ENCODE assay signal across 11 cellular contexts in genomic region chr14:38197001-38197760, GRCh38. TPM values are rescaled to one million over a fixed set of nuclear protein-coding genes. Genes with fewer than 3 reads are reported as not detected.
A peak's percentile ranks its signal among the peaks of the same experiment; 100 is the strongest.
DNase-seq lines count a peak whose midpoint lies in the region; ATAC-seq and TF ChIP-seq lines count a peak whose summit lies in the region.
"Had no signal": no experiment of that assay in that cellular context is flagged by ENCODE, and none has a peak within 500 bp of the region (broad histone marks: within the 10 kb centered on the region; RNA-seq: fewer than 3 reads in every experiment).

No MANE protein-coding gene starts in this region.

- H3K9me3 ChIP-seq in BE2C: no peaks in the 10 kb centered on the region
- H3K9me3 ChIP-seq in lower lobe of right lung: no peaks in the 10 kb centered on the region

- intact Hi-C loops in MCF 10A (cut with micrococcal nuclease): loop anchor here (1.0 kb wide), 2 partner anchors 211 to 294 kb away; no protein-coding TSS in a partner anchor
- intact Hi-C loops in lower lobe of right lung (cut with DNase I): no loop called here

- CTCF ChIA-PET in HEK293T (lab: Yijun Ruan, JAX): interaction anchor here (0.6 to 1.3 kb wide), 6 partner anchors 11 to 937 kb away, joined by 3 to 5 read pairs (median 3); partner anchors contain the start of gene SSTR1
- CTCF ChIA-PET in MCF 10A (lab: Yijun Ruan, JAX): interaction anchor here (0.5 to 5.7 kb wide), 39 partner anchors 8 to 1057 kb away, joined by 3 to 50 read pairs (median 3); no protein-coding TSS in a partner anchor

- H3K27me3 Mint-ChIP-seq in MCF 10A (ENCODE audit: insufficient read depth, unreplicated experiment): no peaks in the 10 kb centered on the region

- BruUV-seq in MCF 10A (replicated peaks; lab: Mats Ljungman, UMichigan): no TSS peak

- H3K9me3 Mint-ChIP-seq in MCF 10A (ENCODE audit: unreplicated experiment): peaks cover 6% of the 10 kb centered on the region

- H3K36me3 ChIP-seq in BE2C: no peaks in the 10 kb centered on the region
- no peaks in the 10 kb centered on the region for H3K36me3 ChIP-seq in lower lobe of right lung

- H3K36me3 Mint-ChIP-seq in MCF 10A (ENCODE audit: insufficient read depth, unreplicated experiment): peaks cover 5% of the 10 kb centered on the region
- H3K36me3 Mint-ChIP-seq: stimulated activated effector memory CD8-positive, alpha-beta T cell treated with anti-CD3 and anti-CD28 coated beads, Interleukin-12 subunit alpha, Interleukin-12 subunit beta, amount 100 ng/mL, for 72 hours had no signal

- H3K4me1 ChIP-seq in BE2C (peaks cover 15% of the 10 kb centered on the region), lower lobe of right lung (no peaks in the 10 kb centered on the region)

- DNase-seq in BE2C (no peak), HEK293T (ENCODE audit: extremely low spot score) (no peak), MCF 10A (ENCODE audit: unreplicated experiment) (peak; percentile 3), lower lobe of right lung (no peak), HK-2 (ENCODE audit: unreplicated experiment) (no peak), GOT3 (lab: John Stamatoyannopoulos, UW) (no peak)
- DNase-seq: activated T-cell treated with anti-CD3 and anti-CD28 coated beads, Interleukin-2, amount 50 U/mL, for 1 hour had no signal

- H3K4me3 ChIP-seq in BE2C (ENCODE audit: low read depth, low read length) (no peak overlapping the region), lower lobe of right lung (no peak overlapping the region)

- H3K27me3 ChIP-seq in BE2C (no peaks in the 10 kb centered on the region), lower lobe of right lung (ENCODE audit: low read depth) (no peaks in the 10 kb centered on the region)

- POLR2A ChIA-PET in HEK293T (lab: Yijun Ruan, JAX) (no interaction called here), MCF 10A (lab: Yijun Ruan, JAX) (interaction anchor here (0.6 to 4.5 kb wide), 7 partner anchors 21 to 211 kb away, joined by 3 to 31 read pairs (median 4); no protein-coding TSS in a partner anchor)

- no peak overlapping the region for H3K4me3 Mint-ChIP-seq in MCF 10A (ENCODE audit: unreplicated experiment)
- H3K4me3 Mint-ChIP-seq: stimulated activated effector memory CD8-positive, alpha-beta T cell treated with anti-CD3 and anti-CD28 coated beads, Interleukin-12 subunit alpha, Interleukin-12 subunit beta, amount 100 ng/mL, for 72 hours had no signal

- ATAC-seq in lower lobe of right lung (no peak), GM21423 (IDR thresholded peaks at IDR 0.05; ENCODE audit: unreplicated experiment) (no peak), GM21825 (IDR thresholded peaks at IDR 0.05; ENCODE audit: unreplicated experiment) (no peak)
- ATAC-seq: stimulated activated effector memory CD8-positive, alpha-beta T cell treated with anti-CD3 and anti-CD28 coated beads, Interleukin-12 subunit alpha, Interleukin-12 subunit beta, amount 100 ng/mL, for 72 hours had no signal

- peak overlapping the region; percentile 63 for H3K27ac Mint-ChIP-seq in MCF 10A (ENCODE audit: low read depth, unreplicated experiment)
- H3K27ac Mint-ChIP-seq: stimulated activated effector memory CD8-positive, alpha-beta T cell treated with anti-CD3 and anti-CD28 coated beads, Interleukin-12 subunit alpha, Interleukin-12 subunit beta, amount 100 ng/mL, for 72 hours had no signal

- peak; percentile 53 for TF ChIP-seq CTCF in BE2C (IDR thresholded peaks at IDR 0.05; ENCODE audit: low read depth, low read length)
- TF ChIP-seq CTCF in MCF 10A (IDR thresholded peaks at IDR 0.05; ENCODE audit: unreplicated experiment): peak; percentile 52
- TF ChIP-seq CTCF in lower lobe of right lung (IDR thresholded peaks at IDR 0.05): peak; percentile 50

- H3K27ac ChIP-seq in lower lobe of right lung: no peak overlapping the region

- H3K4me1 Mint-ChIP-seq in MCF 10A (ENCODE audit: insufficient read depth, unreplicated experiment): peaks cover 29% of the 10 kb centered on the region
- H3K4me1 Mint-ChIP-seq: stimulated activated effector memory CD8-positive, alpha-beta T cell treated with anti-CD3 and anti-CD28 coated beads, Interleukin-12 subunit alpha, Interleukin-12 subunit beta, amount 100 ng/mL, for 72 hours had no signal

TF ChIP-seq in HEK293T, 16 proteins besides CTCF, POLR2A, EP300 and RAD21:
- TF ChIP-seq CTBP1 (IDR thresholded peaks at IDR 0.05; ENCODE audit: borderline replicate concordance) (no peak), ZNF384 (IDR thresholded peaks at IDR 0.05) (peak; percentile 67)

RNA-seq across cellular contexts. Expression of gene SSTR1, which starts 10.5 kb away (rescaled TPM):
- 2.1 TPM for polyA plus RNA-seq in BE2C (2012; ENCODE audit: insufficient read depth, insufficient read length, low read depth)
- total RNA-seq in MCF 10A (2022) (0.29 and 0.33 TPM in 2 replicates), lower lobe of right lung (8.7 TPM)
- total RNA-seq: mononuclear cell had no signal

RNA-seq across cellular contexts. Expression of gene CLEC14A, which starts 58.7 kb away (rescaled TPM):
- 0.90 TPM for polyA plus RNA-seq in BE2C (2012; ENCODE audit: insufficient read depth, insufficient read length, low read depth)
- not detected in 2 replicates for total RNA-seq in MCF 10A (2022)
- total RNA-seq in lower lobe of right lung: 57.0 TPM
- total RNA-seq: mononuclear cell had no signal

Comparison
In these comparisons a context has a peak if more than half of its experiments do, and no peak if none do; other contexts are left out.
1. RNA of gene CLEC14A, which starts 58.7 kb away (total RNA-seq): 57.0 TPM in lower lobe of right lung (single experiment); not detected in MCF 10A; every median in the first group is over 10 times any median in the second.
2. Peak in every context shown above with its lines, with median percentiles within 50 percentile points of each other: CTCF ChIP-seq.